Comparison of ENCODE assay signal across 1 cellular context in the genomic region with DNA sequence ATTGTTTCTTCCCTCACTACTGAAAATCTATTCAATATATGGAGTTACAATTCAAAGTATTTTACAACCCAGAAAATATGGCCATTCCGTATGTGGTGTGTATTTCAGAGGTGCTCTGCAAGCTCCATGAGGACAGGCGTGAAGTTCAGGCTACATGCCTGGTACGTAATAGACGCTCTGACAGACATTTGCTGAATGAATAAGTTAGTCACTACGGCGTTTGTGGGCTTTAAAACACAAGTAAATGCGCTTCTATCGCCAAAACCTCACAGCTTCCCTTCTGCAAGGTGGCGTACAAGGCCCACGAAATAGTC.
TF ChIP-seq lines count a peak whose summit lies in the region.

No MANE protein-coding gene starts in this region.

TF ChIP-seq in endothelial cell of umbilical vein, 7 proteins besides CTCF, POLR2A, EP300 and RAD21 (continued from another document):
- TF ChIP-seq, protein P1, sequence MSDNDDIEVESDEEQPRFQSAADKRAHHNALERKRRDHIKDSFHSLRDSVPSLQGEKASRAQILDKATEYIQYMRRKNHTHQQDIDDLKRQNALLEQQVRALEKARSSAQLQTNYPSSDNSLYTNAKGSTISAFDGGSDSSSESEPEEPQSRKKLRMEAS (IDR thresholded peaks at IDR 0.05; ENCODE audit: insufficient read depth, insufficient read length), result no peak
- no peak for TF ChIP-seq EZH2 (IDR thresholded peaks at IDR 0.05; ENCODE audit: borderline replicate concordance, low read depth, low read length, severe bottlenecking)
- TF ChIP-seq JUN (IDR thresholded peaks at IDR 0.05; ENCODE audit: borderline replicate concordance, insufficient read depth, insufficient read length, low read depth), result no peak
- TF ChIP-seq POLR2AphosphoS5 (IDR thresholded peaks at IDR 0.05; ENCODE audit: insufficient read depth, low read depth, low read length), result no peak
TF ChIP-seq in endothelial cell of umbilical vein: peak in this region for 0.
